15 cellular contexts compared by ENCODE assay signal in genomic region chr6:14516947-14517346, GRCh38.
DNase-seq lines count a peak whose midpoint lies in the region; ATAC-seq and TF ChIP-seq lines count a peak whose summit lies in the region.
"Had no signal": no experiment of that assay in that cellular context is flagged by ENCODE, and none has a peak within 500 bp of the region (broad histone marks: within the 10 kb centered on the region; RNA-seq: fewer than 3 reads in every experiment).

No MANE protein-coding gene starts in this region.

- H3K27me3 ChIP-seq in esophagus muscularis mucosa: no peaks in the 10 kb centered on the region
- peaks cover 0 to 2% of the 10 kb centered on the region in 2 donors for H3K27me3 ChIP-seq in aorta (ENCODE audit: control insufficient read depth in 1 of 2, insufficient read depth in 2 of 2, low read length in 1 of 2)
- H3K27me3 ChIP-seq: BE2C had no signal

- TF ChIP-seq EP300 in esophagus muscularis mucosa (IDR thresholded peaks at IDR 0.05): no peak

- no peaks in the 10 kb centered on the region for H3K9me3 Mint-ChIP-seq in nephron
- H3K9me3 Mint-ChIP-seq: CD8-positive, alpha-beta T cell; H9 had no signal

- H3K27me3 Mint-ChIP-seq in nephron (ENCODE audit: low read depth): peaks cover 6% of the 10 kb centered on the region

- 81% methylated on average over 11 of the region's 11 CpGs for WGBS in esophagus muscularis mucosa
- 39 to 45% methylated on average over 11 of the region's 11 CpGs for WGBS in aorta, 2 donors

- H3K36me3 ChIP-seq in KOPT-K1 (ENCODE audit: insufficient read depth, low read length): no peaks in the 10 kb centered on the region
- H3K36me3 ChIP-seq in esophagus muscularis mucosa: no peaks in the 10 kb centered on the region
- no peaks in the 10 kb centered on the region for H3K36me3 ChIP-seq in aorta (ENCODE audit: control insufficient read depth in 1 of 2, insufficient read depth in 2 of 2, low read length in 1 of 2)
- H3K36me3 ChIP-seq: BE2C had no signal

- H3K36me3 Mint-ChIP-seq in nephron (ENCODE audit: low read depth): no peaks in the 10 kb centered on the region
- H3K36me3 Mint-ChIP-seq: CD8-positive, alpha-beta T cell had no signal

- H3K4me3 ChIP-seq in esophagus muscularis mucosa: no peak overlapping the region
- no peak overlapping the region for H3K4me3 ChIP-seq in aorta (ENCODE audit: low read length in 2 of 2)

- intact Hi-C loops in esophagus muscularis mucosa (cut with DNase I) (no loop called here), aorta (cut with DNase I) (no loop called here)

- no peak for TF ChIP-seq POLR2A in esophagus muscularis mucosa (IDR thresholded peaks at IDR 0.05; ENCODE audit: low read depth)

- ATAC-seq in aorta (ENCODE audit: low FRiP score): peak; percentile 71
- no peak for ATAC-seq in SK-N-SH treated with all-trans-retinoic acid at 6 μM for 48 hours
- ATAC-seq: CD8-positive, alpha-beta T cell had no signal

- DNase-seq in esophagus muscularis mucosa (ENCODE audit: extremely low spot score) (peak; percentile 50), aorta (no peak), NCI-H2171 (lab: John Stamatoyannopoulos, UW) (no peak), AML-193 (lab: John Stamatoyannopoulos, UW) (no peak)
- DNase-seq: BE2C; CD8-positive, alpha-beta T cell; H9; NCI-H1048; NCI-H146; NCI-H2081; NCI-H2227 treated with DMSO at 0.1 percent for 48 hours; NCI-H524 had no signal

- H3K27ac ChIP-seq in KOPT-K1 (ENCODE audit: low read depth, low read length, poor library complexity, severe bottlenecking): peak overlapping the region; percentile 88
- no peak overlapping the region for H3K27ac ChIP-seq in esophagus muscularis mucosa (replicated peaks in 1 of 4)
- no peak overlapping the region for H3K27ac ChIP-seq in aorta (ENCODE audit: low read depth in 1 of 2, low read length in 2 of 2)

- H3K4me1 ChIP-seq in esophagus muscularis mucosa (peaks cover 0 to 10% (median 5%) of the 10 kb centered on the region in 4 donors), aorta (ENCODE audit: control insufficient read depth in 1 of 2, insufficient read depth in 2 of 2, low read length in 2 of 2) (no peaks in the 10 kb centered on the region)

- H3K9me3 ChIP-seq in KOPT-K1 (ENCODE audit: insufficient read depth, low read length, poor library complexity, severe bottlenecking) (peaks cover 3% of the 10 kb centered on the region), esophagus muscularis mucosa (no peaks in the 10 kb centered on the region), aorta (ENCODE audit: control insufficient read depth, low read length) (no peaks in the 10 kb centered on the region)
- H3K9me3 ChIP-seq: BE2C had no signal

- peaks cover 42% of the 10 kb centered on the region for H3K4me1 Mint-ChIP-seq in nephron

- H3K27ac Mint-ChIP-seq in nephron: peak overlapping the region; percentile 22 to 80 (median 52)
- H3K27ac Mint-ChIP-seq: CD8-positive, alpha-beta T cell; H9 had no signal

- TF ChIP-seq CTCF in esophagus muscularis mucosa (IDR thresholded peaks at IDR 0.05): no peak
- no peak for TF ChIP-seq CTCF in nephron (IDR thresholded peaks at IDR 0.05; ENCODE audit: unreplicated experiment in 3 of 3)

- no peak overlapping the region for H3K4me3 Mint-ChIP-seq in nephron
- H3K4me3 Mint-ChIP-seq: CD8-positive, alpha-beta T cell; H9 had no signal

TF ChIP-seq in SK-N-SH treated with all-trans-retinoic acid at 6 μM for 48 hours, 23 proteins besides CTCF, POLR2A, EP300 and RAD21:
- no peak for TF ChIP-seq CSRNP3 (CRISPR knock-in tag; IDR thresholded peaks at IDR 0.05)
- TF ChIP-seq ZFP30 (CRISPR knock-in tag; IDR thresholded peaks at IDR 0.05): no peak
- TF ChIP-seq SNAI2 (CRISPR knock-in tag; IDR thresholded peaks at IDR 0.05): no peak
- no peak for TF ChIP-seq TSHZ2 (CRISPR knock-in tag; IDR thresholded peaks at IDR 0.05)
